1 cellular context compared by ENCODE assay signal in genomic region chr11:65261591-65262380, GRCh38.
TF ChIP-seq lines count a peak whose summit lies in the region.

Gene POLA2, plus strand, starts transcription at chr11:65261962. Its CDS starts 331 bp downstream, at chr11:65262293.

TF ChIP-seq in HCT116, 20 proteins besides CTCF, POLR2A, EP300 and RAD21 (continued from another document):
- no peak for TF ChIP-seq ZBTB33 (IDR thresholded peaks at IDR 0.05; ENCODE audit: extremely low read depth, insufficient replicate concordance, low read length)
- TF ChIP-seq EZH2 (IDR thresholded peaks at IDR 0.05): no peak
- TF ChIP-seq CBX3 (IDR thresholded peaks at IDR 0.05; ENCODE audit: low read depth): no peak
- no peak for TF ChIP-seq JUND (IDR thresholded peaks at IDR 0.05)
